In the genomic region with DNA sequence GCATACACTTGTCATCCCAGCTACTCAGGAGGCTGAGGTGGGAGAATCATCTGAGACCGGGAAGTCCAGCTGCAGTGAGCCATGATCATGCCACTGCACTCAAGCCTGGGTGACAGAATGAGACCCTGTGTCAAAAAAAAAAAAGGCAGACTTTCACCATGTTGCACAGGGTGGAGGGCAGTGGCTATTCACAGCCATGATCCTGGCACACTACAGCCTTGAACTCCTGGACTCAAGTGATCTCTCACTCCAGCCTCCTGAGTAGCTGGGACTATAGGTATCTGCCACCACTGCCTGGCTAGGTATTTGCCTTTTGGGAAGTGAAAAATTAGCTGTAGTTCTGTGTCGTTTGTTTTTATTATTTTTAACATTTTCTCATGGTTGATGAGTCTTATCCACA, we compare ENCODE assay signal across 28 cellular contexts. TPM values are rescaled to one million over a fixed set of nuclear protein-coding genes. Genes with fewer than 3 reads are reported as not detected.
"Had no signal": no experiment of that assay in that cellular context is flagged by ENCODE, and none has a peak within 500 bp of the region (broad histone marks: within the 10 kb centered on the region; RNA-seq: fewer than 3 reads in every experiment).

No MANE protein-coding gene starts in this region.

- H3K27ac ChIP-seq: epithelial cell of prostate, foreskin keratinocyte, gastroesophageal sphincter, heart left ventricle, left ventricle myocardium inferior, lower lobe of right lung, neural progenitor cell, prostate gland, right atrium auricular region, sigmoid colon, spleen, thoracic aorta, tibial nerve had no signal

- DNase-seq: central memory CD4-positive, alpha-beta T cell; effector CD8-positive, alpha-beta T cell; endodermal cell; foreskin keratinocyte; heart left ventricle; hippocampal formation; left cardiac atrium; left ventricle myocardium inferior; lower lobe of right lung; naive thymus-derived CD4-positive, alpha-beta T cell; sigmoid colon; spleen; stimulated activated CD4-positive, alpha-beta T cell treated with anti-CD3 and anti-CD28 coated beads, Interleukin-2, amount 100 ng/mL, for 48 hours; stimulated activated naive B cell treated with anti-CD40 and anti-IgM and Interleukin-4, amounts not matched to agents 10 μg/mL and 1 μg/mL and 100 μg/mL, for 72 hours had no signal

- FAIRE-seq: colon, islet of Langerhans had no signal

- H2AFZ ChIP-seq: neural progenitor cell had no signal

- H3K4me1 ChIP-seq: foreskin keratinocyte, gastroesophageal sphincter, left ventricle myocardium inferior, lower lobe of right lung, neural progenitor cell, prostate gland, right atrium auricular region, sigmoid colon, tibial nerve had no signal

- H3K4me2 ChIP-seq: neural progenitor cell had no signal

- H3K9me3 ChIP-seq: prostate gland had no signal

- H3K4me3 ChIP-seq: gastroesophageal sphincter, heart left ventricle, left ventricle myocardium inferior, lower lobe of right lung, neural progenitor cell, prostate gland, right atrium auricular region, sigmoid colon, spleen, thoracic aorta, tibial nerve had no signal

- H3K36me3 ChIP-seq: gastroesophageal sphincter, heart left ventricle, left ventricle myocardium inferior, lower lobe of right lung, neural progenitor cell, prostate gland, right atrium auricular region, sigmoid colon, spleen, thoracic aorta had no signal

- ATAC-seq: esophagus mucosa; foreskin keratinocyte; gastroesophageal sphincter; heart left ventricle; left cardiac atrium; lower lobe of right lung; naive thymus-derived CD4-positive, alpha-beta T cell; stimulated activated naive B cell treated with anti-CD40 and anti-IgM and Interleukin-4, amounts not matched to agents 10 μg/mL and 1 μg/mL and 100 μg/mL, for 72 hours had no signal

- H3K27me3 ChIP-seq: foreskin keratinocyte, gastroesophageal sphincter, heart left ventricle, neural progenitor cell, right atrium auricular region, sigmoid colon, spleen, tibial nerve had no signal

- H3K9ac ChIP-seq: neural progenitor cell had no signal

RNA-seq across cellular contexts. Expression of a gene that starts 19.1 kb away (rescaled TPM):
- total RNA-seq: endodermal cell; esophagus mucosa; foreskin keratinocyte; gastroesophageal sphincter; heart left ventricle; kidney epithelial cell; left cardiac atrium; left ventricle myocardium inferior; lower lobe of right lung; mesenteric fat pad; naive thymus-derived CD4-positive, alpha-beta T cell; osteocyte; prostate gland; right atrium auricular region; sigmoid colon; thoracic aorta; tibial nerve; urinary bladder had no signal
- polyA plus RNA-seq: foreskin keratinocyte; heart left ventricle; naive thymus-derived CD4-positive, alpha-beta T cell; sigmoid colon; urinary bladder had no signal
